Comparison of ENCODE assay signal across 18 cellular contexts in the genomic region with DNA sequence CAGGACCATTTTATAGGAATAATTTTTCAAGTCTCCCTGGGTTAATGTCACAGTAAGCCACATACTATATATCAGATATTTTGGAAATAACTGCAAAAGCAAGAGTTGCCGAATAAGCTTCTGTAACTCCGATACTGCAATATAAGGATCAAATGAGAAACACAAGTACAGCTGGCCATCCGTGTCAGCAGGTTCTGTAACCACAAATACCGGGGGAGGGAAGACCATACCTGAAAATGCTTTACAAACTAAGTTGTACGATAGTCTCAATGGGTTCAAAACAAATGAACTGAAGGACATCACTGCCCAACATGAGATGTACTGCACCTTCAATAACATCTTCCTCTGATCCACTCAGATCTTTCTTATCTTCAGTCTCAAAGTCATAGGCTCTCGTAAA. TPM values are rescaled to one million over a fixed set of nuclear protein-coding genes. Genes with fewer than 3 reads are reported as not detected.
A peak's percentile ranks its signal among the peaks of the same experiment; 100 is the strongest.
DNase-seq lines count a peak whose midpoint lies in the region; ATAC-seq, FAIRE-seq and TF ChIP-seq lines count a peak whose summit lies in the region.
"Had no signal": no experiment of that assay in that cellular context is flagged by ENCODE, and none has a peak within 500 bp of the region (broad histone marks: within the 10 kb centered on the region; RNA-seq: fewer than 3 reads in every experiment).

No MANE protein-coding gene starts in this region.

- no peak overlapping the region for H3K4me3 Mint-ChIP-seq in naive B cell
- H3K4me3 Mint-ChIP-seq: B cell; CD4-positive, alpha-beta T cell had no signal

- no peaks in the 10 kb centered on the region for H3K27me3 ChIP-seq in KMS-11 (ENCODE audit: insufficient read depth, low read depth)

- peak; percentile 25 for FAIRE-seq in D721Med (lab: Jason Lieb, UNC)
- FAIRE-seq: A204.1, GM12892, H54 had no signal

- H3K27ac Mint-ChIP-seq in naive B cell: peak overlapping the region in 4 of 6 donors; percentile 0 to 86 (median 48)
- H3K27ac Mint-ChIP-seq: B cell; CD4-positive, alpha-beta T cell had no signal

- TF ChIP-seq CTCF in D721Med (IDR thresholded peaks at IDR 0.05; ENCODE audit: insufficient read depth, missing control alignments): no peak
- no peak for TF ChIP-seq CTCF in KMS-11 (conservative IDR thresholded peaks at IDR 0.05; ENCODE audit: low read depth, low read length)

- H3K4me1 ChIP-seq in KMS-11 (ENCODE audit: low read depth, poor library complexity, severe bottlenecking): peaks cover 27% of the 10 kb centered on the region

- ATAC-seq in naive B cell (ENCODE audit: low read depth in 2 of 2): no peak
- no peak for ATAC-seq in HG03442 (IDR thresholded peaks at IDR 0.05; ENCODE audit: unreplicated experiment)
- ATAC-seq in HG03469 (IDR thresholded peaks at IDR 0.05; ENCODE audit: unreplicated experiment): no peak
- ATAC-seq: HCT116 had no signal

- no peaks in the 10 kb centered on the region for H4K20me1 ChIP-seq in KMS-11 (ENCODE audit: insufficient read depth)

- no peak overlapping the region for H3K4me3 ChIP-seq in KMS-11 (IDR thresholded peaks at IDR 0.05; ENCODE audit: insufficient read depth, low read depth, low read length)
- H3K4me3 ChIP-seq: GM23248 had no signal

- peaks cover 18 to 27% (median 21%) of the 10 kb centered on the region in 3 donors for H3K4me1 Mint-ChIP-seq in naive B cell

- H3K9me3 Mint-ChIP-seq in naive B cell: no peaks in the 10 kb centered on the region
- H3K9me3 Mint-ChIP-seq: CD4-positive, alpha-beta T cell had no signal

- peak overlapping the region; percentile 40 for H3K27ac ChIP-seq in KMS-11
- H3K27ac ChIP-seq: GM23248 had no signal

- H3K4me2 ChIP-seq in KMS-11: peak overlapping the region; percentile 99

- no peak for DNase-seq in D721Med (ENCODE audit: insufficient read length, low spot score)
- DNase-seq in RPMI8226: peak; percentile 75
- DNase-seq in naive B cell: no peak
- DNase-seq in amniotic stem cell (lab: John Stamatoyannopoulos, UW): no peak
- DNase-seq: C1 segment of cervical spinal cord; Calu3; CD4-positive, alpha-beta T cell; DMS79; GM23248; Karpas-422 had no signal

- H3K36me3 Mint-ChIP-seq in naive B cell: peaks cover 20 to 24% of the 10 kb centered on the region in 2 donors

- no peaks in the 10 kb centered on the region for H3K36me3 ChIP-seq in KMS-11 (ENCODE audit: insufficient read depth)

- peak overlapping the region; percentile 9; the same call in 1 of the 2 replicates for H3K9ac ChIP-seq in KMS-11
- H3K9ac ChIP-seq: GM23248 had no signal

- no peaks in the 10 kb centered on the region for H3K79me2 ChIP-seq in KMS-11 (ENCODE audit: insufficient read depth, low read depth)

- no peaks in the 10 kb centered on the region for H3K27me3 Mint-ChIP-seq in naive B cell
- H3K27me3 Mint-ChIP-seq: B cell; CD4-positive, alpha-beta T cell had no signal

- no peak overlapping the region for H2AFZ ChIP-seq in KMS-11 (ENCODE audit: low read depth)
- H2AFZ ChIP-seq: GM23248 had no signal

RNA-seq across cellular contexts. Expression of gene SYCP3, which starts 1.8 kb away (rescaled TPM):
- polyA plus RNA-seq in naive B cell (ENCODE audit: low read depth in 6 of 6): 1 to 10 TPM in 1 of 6 donors, under 1 TPM in 5; 0.74 to 1.6 (median 0.78) TPM

RNA-seq across cellular contexts. Expression of gene CHPT1, which starts 40.0 kb away (rescaled TPM):
- polyA plus RNA-seq in naive B cell (ENCODE audit: low read depth in 6 of 6): 100 to 1,000 TPM in 3 of 6 donors, 10 to 100 TPM in 3; 88.3 to 185 (median 105) TPM
